Comparison of ENCODE assay signal across 15 cellular contexts in the genomic region with DNA sequence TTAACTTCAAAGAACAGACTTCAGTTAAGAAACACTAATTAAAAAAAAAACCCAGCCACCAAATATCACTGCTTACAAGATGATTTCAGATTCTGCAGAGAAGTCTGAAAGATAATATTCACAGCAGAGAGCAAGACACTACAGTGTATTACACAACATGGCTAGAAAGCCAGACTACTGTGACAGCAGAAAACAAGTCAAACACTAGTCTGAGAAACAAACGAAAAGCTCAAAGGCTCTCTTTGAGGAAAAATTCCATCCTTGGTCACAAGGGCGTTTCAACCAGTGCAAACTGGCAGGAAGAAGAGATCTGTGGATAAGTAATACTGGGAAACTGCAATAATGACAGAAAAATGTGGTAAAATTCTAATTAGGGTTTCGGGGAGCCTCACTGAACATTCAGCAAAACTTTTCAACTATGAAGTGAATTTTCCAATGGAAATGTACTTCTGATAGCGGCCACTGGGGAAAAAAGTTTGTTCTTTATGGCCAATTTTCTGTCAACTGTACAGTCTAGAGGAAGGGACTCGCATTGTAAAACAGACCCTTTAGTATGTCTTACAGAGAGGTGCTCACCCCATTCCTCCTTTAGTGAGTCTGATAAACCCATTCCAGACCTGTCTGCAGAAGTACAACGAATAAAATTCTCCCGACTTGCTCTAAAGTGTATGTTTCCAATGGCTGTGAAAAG. TPM values are rescaled to one million over a fixed set of nuclear protein-coding genes. Genes with fewer than 3 reads are reported as not detected.
DNase-seq lines count a peak whose midpoint lies in the region; ATAC-seq and TF ChIP-seq lines count a peak whose summit lies in the region.
"Had no signal": no experiment of that assay in that cellular context is flagged by ENCODE, and none has a peak within 500 bp of the region (broad histone marks: within the 10 kb centered on the region; RNA-seq: fewer than 3 reads in every experiment).

No MANE protein-coding gene starts in this region.

- peak in 1 of 2 donors; percentile 57 for DNase-seq in cardiac muscle cell (ENCODE audit: low read depth in 1 of 2, low spot score in 1 of 2)
- no peak for DNase-seq in psoas muscle
- DNase-seq in activated CD4-positive, CD25-positive, alpha-beta regulatory T cell (lab: John Stamatoyannopoulos, UW): no peak
- no peak for DNase-seq in cerebellar cortex (ENCODE audit: low spot score)
- DNase-seq in NCI-H1930 (lab: John Stamatoyannopoulos, UW): no peak
- DNase-seq: activated CD4-positive, alpha-beta T cell treated with anti-CD3 and anti-CD28 coated beads for 48 hours; activated naive CD4-positive, alpha-beta T cell treated with anti-CD3 and anti-CD28 coated beads, Interleukin-2, amount 10 ng/mL, durations not matched to agents 7 days and 5 days; mesendoderm; NCI-H1092 treated with DMSO at 0.1 percent for 48 hours; SW 1271 had no signal

- peak overlapping the region; percentile 46 for H3K27ac Mint-ChIP-seq in activated naive CD8-positive, alpha-beta T cell
- H3K27ac Mint-ChIP-seq: activated naive CD4-positive, alpha-beta T cell treated with anti-CD3 and anti-CD28 coated beads, Interleukin-2, amount 10 ng/mL, durations not matched to agents 7 days and 5 days had no signal

- peak in 1 of 4 donors; percentile 44 for ATAC-seq in psoas muscle
- no peak for ATAC-seq in HG03280 (IDR thresholded peaks at IDR 0.05; ENCODE audit: unreplicated experiment)

- H3K79me2 ChIP-seq in KMS-11 (ENCODE audit: insufficient read depth, low read depth): no peaks in the 10 kb centered on the region

- peak overlapping the region; percentile 25; the same call in 1 of the 2 replicates for H3K4me2 ChIP-seq in KMS-11

- no peaks in the 10 kb centered on the region for H3K9me3 Mint-ChIP-seq in activated naive CD8-positive, alpha-beta T cell (ENCODE audit: low read depth)
- H3K9me3 Mint-ChIP-seq: activated naive CD4-positive, alpha-beta T cell treated with anti-CD3 and anti-CD28 coated beads, Interleukin-2, amount 10 ng/mL, durations not matched to agents 7 days and 5 days had no signal

- TF ChIP-seq CTCF in KMS-11 (conservative IDR thresholded peaks at IDR 0.05; ENCODE audit: low read depth, low read length): no peak
- TF ChIP-seq CTCF in cardiac muscle cell (IDR thresholded peaks at IDR 0.05; ENCODE audit: low read depth, low read length): peak; percentile 17
- TF ChIP-seq CTCF in psoas muscle (IDR thresholded peaks at IDR 0.05): peak; percentile 10

- H3K9me3 ChIP-seq in cardiac muscle cell (ENCODE audit: low read depth): no peaks in the 10 kb centered on the region
- no peaks in the 10 kb centered on the region for H3K9me3 ChIP-seq in psoas muscle
- H3K9me3 ChIP-seq: Caco-2, suprapubic skin had no signal

- no peaks in the 10 kb centered on the region for H3K27me3 Mint-ChIP-seq in activated naive CD8-positive, alpha-beta T cell
- H3K27me3 Mint-ChIP-seq: activated naive CD4-positive, alpha-beta T cell treated with anti-CD3 and anti-CD28 coated beads, Interleukin-2, amount 10 ng/mL, durations not matched to agents 7 days and 5 days had no signal

- H3K9ac ChIP-seq in KMS-11: no peak overlapping the region

- intact Hi-C loops in psoas muscle (cut with DNase I): no loop called here

- WGBS in psoas muscle, 3 donors: 87 to 91% (median 90%) methylated on average over 7 of the region's 7 CpGs

- no peaks in the 10 kb centered on the region for H3K36me3 ChIP-seq in KMS-11 (ENCODE audit: insufficient read depth)
- H3K36me3 ChIP-seq in cardiac muscle cell: peaks cover 8% of the 10 kb centered on the region
- H3K36me3 ChIP-seq in psoas muscle (ENCODE audit: insufficient read depth in 1 of 2, low read depth in 1 of 2): peaks cover 0 to 37% of the 10 kb centered on the region in 2 donors

- H3K4me3 ChIP-seq in KMS-11 (IDR thresholded peaks at IDR 0.05; ENCODE audit: insufficient read depth, low read depth, low read length): no peak overlapping the region
- no peak overlapping the region for H3K4me3 ChIP-seq in cardiac muscle cell
- no peak overlapping the region for H3K4me3 ChIP-seq in psoas muscle
- H3K4me3 ChIP-seq: suprapubic skin had no signal

- H4K20me1 ChIP-seq in KMS-11 (ENCODE audit: insufficient read depth): no peaks in the 10 kb centered on the region

- H3K4me1 Mint-ChIP-seq in activated naive CD8-positive, alpha-beta T cell (ENCODE audit: low read depth): peaks cover 14% of the 10 kb centered on the region

- peak overlapping the region; percentile 36; the same call in 1 of the 2 replicates for H3K27ac ChIP-seq in KMS-11
- H3K27ac ChIP-seq in cardiac muscle cell: no peak overlapping the region
- no peak overlapping the region for H3K27ac ChIP-seq in psoas muscle
- H3K27ac ChIP-seq: suprapubic skin had no signal

- H3K27me3 ChIP-seq in KMS-11 (ENCODE audit: insufficient read depth, low read depth) (no peaks in the 10 kb centered on the region), cardiac muscle cell (no peaks in the 10 kb centered on the region), psoas muscle (ENCODE audit: insufficient read depth in 3 of 3, low read length in 2 of 3) (no peaks in the 10 kb centered on the region)
- H3K27me3 ChIP-seq: suprapubic skin had no signal

- no peak overlapping the region for H3K4me3 Mint-ChIP-seq in activated naive CD8-positive, alpha-beta T cell
- H3K4me3 Mint-ChIP-seq: activated naive CD4-positive, alpha-beta T cell treated with anti-CD3 and anti-CD28 coated beads, Interleukin-2, amount 10 ng/mL, durations not matched to agents 7 days and 5 days had no signal

- H3K36me3 Mint-ChIP-seq in activated naive CD8-positive, alpha-beta T cell: peaks cover 4% of the 10 kb centered on the region

- no peak overlapping the region for H2AFZ ChIP-seq in KMS-11 (ENCODE audit: low read depth)

- H3K4me1 ChIP-seq in KMS-11 (ENCODE audit: low read depth, poor library complexity, severe bottlenecking) (peaks cover 27% of the 10 kb centered on the region), cardiac muscle cell (ENCODE audit: low read depth) (no peaks in the 10 kb centered on the region), psoas muscle (peaks cover 25% of the 10 kb centered on the region)
- H3K4me1 ChIP-seq: Caco-2, suprapubic skin had no signal

RNA-seq across cellular contexts. Expression of a gene that starts 50.4 kb away (rescaled TPM):
- total RNA-seq in cardiac muscle cell (34.3 and 59.8 TPM in 2 replicates), psoas muscle (100 to 1,000 TPM in 2 of 4 donors, 10 to 100 TPM in 2; 81.9 to 109 (median 102) TPM)
- polyA plus RNA-seq in cardiac muscle cell (35.9 and 77.1 TPM in 2 replicates), psoas muscle (100 to 1,000 TPM; 106 to 120 (median 106) TPM)
